ENCODE assay signal across 29 cellular contexts in genomic region chr19:11181488-11181887, GRCh38. TPM values are rescaled to one million over a fixed set of nuclear protein-coding genes. Genes with fewer than 3 reads are reported as not detected.
DNase-seq lines count a peak whose midpoint lies in the region; ATAC-seq and TF ChIP-seq lines count a peak whose summit lies in the region.
"Had no signal": no experiment of that assay in that cellular context is flagged by ENCODE, and none has a peak within 500 bp of the region (broad histone marks: within the 10 kb centered on the region; RNA-seq: fewer than 3 reads in every experiment).

No MANE protein-coding gene starts in this region.

- no peaks in the 10 kb centered on the region for H3K79me2 ChIP-seq in HCT116 (ENCODE audit: insufficient read depth, low read length)
- no peaks in the 10 kb centered on the region for H3K79me2 ChIP-seq in OCI-LY1 (ENCODE audit: insufficient read depth, low read length)

- WGBS in esophagus squamous epithelium, 2 donors = 93 to 98% methylated on average over 4 of the region's 4 CpGs

- H4K20me1 ChIP-seq in HCT116 (ENCODE audit: insufficient read depth) (no peaks in the 10 kb centered on the region), OCI-LY1 (ENCODE audit: insufficient read depth, low read length) (no peaks in the 10 kb centered on the region)

- H3K4me1 ChIP-seq in HCT116 (ENCODE audit: control insufficient read depth in 1 of 2, insufficient read depth in 2 of 2, low read length in 2 of 2) = peaks cover 0 to 3% of the 10 kb centered on the region in 2 experiments; a peak in 1 of 4 replicates
- H3K4me1 ChIP-seq in OCI-LY1 (ENCODE audit: insufficient read depth, low read length, severe bottlenecking) = peaks cover 30% of the 10 kb centered on the region
- H3K4me1 ChIP-seq in esophagus squamous epithelium = peaks cover 6 to 57% (median 11%) of the 10 kb centered on the region in 3 donors
- H3K4me1 ChIP-seq in subcutaneous abdominal adipose tissue (ENCODE audit: control insufficient read depth in 5 of 5, insufficient read depth in 5 of 5, low read length in 5 of 5) = peaks cover 7 to 35% (median 19%) of the 10 kb centered on the region in 5 donors
- H3K4me1 ChIP-seq: breast epithelium, foreskin keratinocyte had no signal

- H3K9ac ChIP-seq in HCT116 (ENCODE audit: low read length) (no peak overlapping the region), OCI-LY1 (ENCODE audit: low read length) (no peak overlapping the region), subcutaneous abdominal adipose tissue (ENCODE audit: low read length in 5 of 5) (no peak overlapping the region)

- CTCF ChIA-PET in HCT116 (lab: Charles Lee) = no interaction called here

- no peak for TF ChIP-seq CTCF in HCT116 (IDR thresholded peaks at IDR 0.05 in 2 of 3, conservative IDR thresholded peaks at IDR 0.05 in 1 of 3; ENCODE audit: borderline replicate concordance in 1 of 3, insufficient read depth in 1 of 3, low read depth in 2 of 3, low read length in 2 of 3)
- TF ChIP-seq CTCF in OCI-LY1 (IDR thresholded peaks at IDR 0.05; ENCODE audit: low read length) = no peak
- no peak for TF ChIP-seq CTCF in esophagus squamous epithelium (IDR thresholded peaks at IDR 0.05)

- H3K4me3 ChIP-seq in HCT116 (replicated peaks in 1 of 2; ENCODE audit: low read depth in 1 of 2, low read length in 2 of 2) (no peak overlapping the region), OCI-LY1 (ENCODE audit: low read depth, low read length, poor library complexity, severe bottlenecking) (no peak overlapping the region), esophagus squamous epithelium (no peak overlapping the region), subcutaneous abdominal adipose tissue (ENCODE audit: low read depth in 1 of 5, low read length in 5 of 5) (no peak overlapping the region)
- H3K4me3 ChIP-seq: breast epithelium, psoas muscle, skin epidermis, upper lobe of left lung had no signal

- TF ChIP-seq RAD21 in HCT116 (IDR thresholded peaks at IDR 0.05; ENCODE audit: low read depth) = no peak

- RAD21 ChIA-PET in HCT116 (lab: Charles Lee; ENCODE audit: low non-redundant PET in 1 of 2, low total read pairs in 2 of 2, uncharacterized antibody in 2 of 2, unreplicated experiment in 2 of 2) = no interaction called here

- H3K9me2 ChIP-seq in HCT116 (ENCODE audit: insufficient read depth) (no peaks in the 10 kb centered on the region), OCI-LY1 (ENCODE audit: low read depth, low read length) (no peaks in the 10 kb centered on the region)

- H3K27ac ChIP-seq in HCT116 (ENCODE audit: low read depth, low read length) (no peak overlapping the region), OCI-LY1 (ENCODE audit: low read depth, low read length, poor library complexity, severe bottlenecking) (peak overlapping the region; percentile 1), esophagus squamous epithelium (peak overlapping the region; percentile 19 to 74 (median 72)), subcutaneous abdominal adipose tissue (ENCODE audit: low read depth, low read length) (peak overlapping the region; percentile 6)
- H3K27ac ChIP-seq: foreskin keratinocyte, HL-60, psoas muscle had no signal

- TF ChIP-seq POLR2A in HCT116 (IDR thresholded peaks at IDR 0.05; ENCODE audit: borderline replicate concordance, extremely low read depth, insufficient read depth, insufficient read length) (no peak), esophagus squamous epithelium (IDR thresholded peaks at IDR 0.05) (no peak)

- H2AFZ ChIP-seq in HCT116 (ENCODE audit: low read depth, low read length, poor library complexity, severe bottlenecking) (no peak overlapping the region), OCI-LY1 (ENCODE audit: low read length) (no peak overlapping the region)

- peaks cover 5% of the 10 kb centered on the region; the same call in 1 of the 2 replicates for H3F3A ChIP-seq in OCI-LY1 (ENCODE audit: insufficient read depth, low read length)

- H3K4me2 ChIP-seq in HCT116 (ENCODE audit: low read length) (no peak overlapping the region), OCI-LY1 (ENCODE audit: low read length) (no peak overlapping the region)

- no peaks in the 10 kb centered on the region for H3K9me3 ChIP-seq in HCT116 (ENCODE audit: control insufficient read depth in 1 of 2, insufficient read depth in 1 of 2, low read depth in 1 of 2, low read length in 2 of 2)
- no peaks in the 10 kb centered on the region for H3K9me3 ChIP-seq in OCI-LY1 (ENCODE audit: low read length)
- no peaks in the 10 kb centered on the region for H3K9me3 ChIP-seq in esophagus squamous epithelium
- no peaks in the 10 kb centered on the region for H3K9me3 ChIP-seq in subcutaneous abdominal adipose tissue (ENCODE audit: control insufficient read depth in 5 of 5, low read length in 5 of 5)
- H3K9me3 ChIP-seq: breast epithelium, psoas muscle, upper lobe of left lung had no signal

- no TSS peak for BruUV-seq in HCT116 (replicated peaks; lab: Mats Ljungman, UMichigan)

- peaks cover 0 to 6% of the 10 kb centered on the region in 2 experiments; a peak in 2 of 4 replicates for H3K36me3 ChIP-seq in HCT116 (ENCODE audit: control insufficient read depth in 1 of 2, insufficient read depth in 2 of 2, low read length in 2 of 2)
- peaks cover 37% of the 10 kb centered on the region for H3K36me3 ChIP-seq in OCI-LY1 (ENCODE audit: insufficient read depth, low read length)
- H3K36me3 ChIP-seq in esophagus squamous epithelium = peaks cover under 1 to 50% (median 5%) of the 10 kb centered on the region in 3 donors
- H3K36me3 ChIP-seq in subcutaneous abdominal adipose tissue (ENCODE audit: control insufficient read depth in 5 of 5, insufficient read depth in 5 of 5, low read length in 5 of 5) = peaks cover 0 to 62% (median 39%) of the 10 kb centered on the region in 5 donors

- POLR2A ChIA-PET in HCT116 (lab: Charles Lee) = no interaction called here

- no peak for DNase-seq in HCT116 (ENCODE audit: low read depth, low spot score)
- DNase-seq in esophagus squamous epithelium (lab: John Stamatoyannopoulos, UW) = no peak
- DNase-seq in NCI-H446 treated with DMSO at 0.1 percent for 48 hours (lab: John Stamatoyannopoulos, UW) = no peak
- no peak for DNase-seq in NCI-H1694 (lab: John Stamatoyannopoulos, UW)
- DNase-seq: activated CD4-positive, alpha-beta memory T cell treated with anti-CD3 and anti-CD28 coated beads for 36 hours; activated CD8-positive, alpha-beta memory T cell treated with anti-CD3 and anti-CD28 coated beads, Interleukin-2, amount 50 U/mL, for 4 hours; activated naive CD4-positive, alpha-beta T cell treated with anti-CD3 and anti-CD28 coated beads, Interleukin-2, amount 50 U/mL, for 16 hours; amygdala; DND-41; effector memory CD4-positive, alpha-beta T cell; foreskin keratinocyte; mesendoderm; naive thymus-derived CD4-positive, alpha-beta T cell; NCI-H1105 treated with DMSO at 0.1 percent for 48 hours; NCI-H2029 treated with DMSO at 0.1 percent for 48 hours; NCI-H2227 treated with DMSO at 0.1 percent for 48 hours; NCI-H69; psoas muscle; stimulated activated naive CD8-positive, alpha-beta T cell treated with anti-CD3 and anti-CD28 coated beads, Interleukin-15, Interleukin-2, amounts not matched to agents 100 U/mL and 50 U/mL, for 24 hours; upper lobe of left lung had no signal

- H3K27me3 ChIP-seq in HCT116 (ENCODE audit: insufficient read depth, low read length) (no peaks in the 10 kb centered on the region), OCI-LY1 (ENCODE audit: insufficient read depth, low read length) (no peaks in the 10 kb centered on the region), esophagus squamous epithelium (no peaks in the 10 kb centered on the region), subcutaneous abdominal adipose tissue (ENCODE audit: control insufficient read depth in 5 of 5, insufficient read depth in 4 of 5, low read length in 5 of 5) (no peaks in the 10 kb centered on the region)
- H3K27me3 ChIP-seq: breast epithelium, foreskin keratinocyte, upper lobe of left lung had no signal

- no peak for ATAC-seq in HCT116
- ATAC-seq in HG02885 (IDR thresholded peaks at IDR 0.05; ENCODE audit: poor library complexity, unreplicated experiment) = no peak
- no peak for ATAC-seq in GM21423 (IDR thresholded peaks at IDR 0.05; ENCODE audit: unreplicated experiment)
- ATAC-seq: foreskin keratinocyte; naive thymus-derived CD4-positive, alpha-beta T cell; stimulated activated naive CD8-positive, alpha-beta T cell treated with anti-CD3 and anti-CD28 coated beads, Interleukin-15, Interleukin-2, amounts not matched to agents 100 U/mL and 50 U/mL, for 24 hours had no signal

- intact Hi-C loops in HCT116 (cut with micrococcal nuclease) = no loop called here
- intact Hi-C loops in esophagus squamous epithelium (cut with DNase I) = no loop called here

TF ChIP-seq in HCT116, 20 proteins besides CTCF, POLR2A, EP300 and RAD21:
- TF ChIP-seq EZH2 (IDR thresholded peaks at IDR 0.05) (no peak), EGR1 (IDR thresholded peaks at IDR 0.05; ENCODE audit: low read depth) (no peak), SRF (IDR thresholded peaks at IDR 0.05; ENCODE audit: low read depth) (no peak), CEBPB (IDR thresholded peaks at IDR 0.05; ENCODE audit: low read depth) (peak; percentile 69), ELF1 (IDR thresholded peaks at IDR 0.05; ENCODE audit: borderline replicate concordance, low read depth) (no peak), ZNF274 (IDR thresholded peaks at IDR 0.05; ENCODE audit: low read depth, low read length) (no peak)

RNA-seq across cellular contexts. Expression of gene KANK2, which starts 15.9 kb away (rescaled TPM):
- 43.6 TPM for total RNA-seq in HCT116 (2021; ENCODE audit: unreplicated experiment)
- polyA plus RNA-seq in HCT116 (2012) = 41.1 and 45.3 TPM in 2 replicates
- 100 to 1,000 TPM in 1 of 4 donors, 10 to 100 TPM in 3; 29.3 to 287 (median 57.1) TPM for total RNA-seq in esophagus squamous epithelium
- polyA plus RNA-seq: naive thymus-derived CD4-positive, alpha-beta T cell had no signal

RNA-seq across cellular contexts. Expression of gene SPC24, which starts 25.9 kb away (rescaled TPM):
- total RNA-seq in HCT116 (2021; ENCODE audit: unreplicated experiment) (33.9 TPM), esophagus squamous epithelium (10 to 100 TPM in 1 of 4 donors, 1 to 10 TPM in 3; 2.9 to 10.9 (median 6.3) TPM)
- 38.8 and 39.2 TPM in 2 replicates for polyA plus RNA-seq in HCT116 (2012)

RNA-seq across cellular contexts. Expression of gene ANGPTL8, which starts 57.9 kb away (rescaled TPM):
- total RNA-seq in HCT116 (2021; ENCODE audit: unreplicated experiment) (not detected), esophagus squamous epithelium (not detected)
- 0.07 TPM in 1 of 2 replicates, not detected in the other for polyA plus RNA-seq in HCT116 (2012)
- total RNA-seq: activated CD4-positive, alpha-beta memory T cell treated with anti-CD3 and anti-CD28 coated beads for 36 hours; foreskin keratinocyte; naive thymus-derived CD4-positive, alpha-beta T cell had no signal
- polyA plus RNA-seq: AG04450; CD14-positive monocyte; foreskin keratinocyte; naive thymus-derived CD4-positive, alpha-beta T cell had no signal
